29 cellular contexts compared by ENCODE assay signal in the genomic region with DNA sequence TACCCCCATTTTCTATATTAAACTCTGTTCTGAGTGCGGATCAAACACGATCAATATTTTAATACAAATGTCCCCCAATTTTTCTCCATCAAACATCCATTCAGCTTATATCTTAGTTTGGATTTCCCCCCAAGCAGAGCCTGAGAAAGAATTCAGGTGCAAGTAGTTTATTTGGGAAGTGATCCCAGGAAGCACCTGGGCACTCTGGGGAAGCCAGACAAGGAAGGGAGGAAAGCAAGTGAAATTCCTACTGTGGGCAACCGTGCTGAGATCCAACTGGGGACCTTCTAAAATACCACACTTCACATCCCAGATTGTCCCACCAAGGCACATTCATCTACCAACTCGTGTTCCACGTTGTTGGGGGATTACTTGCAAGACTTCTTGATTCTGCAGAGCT.
"Had no signal": no experiment of that assay in that cellular context is flagged by ENCODE, and none has a peak within 500 bp of the region (broad histone marks: within the 10 kb centered on the region; RNA-seq: fewer than 3 reads in every experiment).

No MANE protein-coding gene starts in this region.

- H3K27me3 ChIP-seq: ovary, right lobe of liver, sigmoid colon, stomach, thyroid gland, tibial nerve, upper lobe of left lung, vagina had no signal

- H3K27me3 Mint-ChIP-seq: natural killer cell treated with Interleukin-12 subunit alpha and Interleukin-12 subunit beta and Interleukin-15 and Interleukin-18, amount 100 ng/mL, for 72 hours; progenitor cell of endocrine pancreas; stimulated activated naive B cell treated with anti-CD40 and anti-IgM and Interleukin-4, amounts not matched to agents 10 μg/mL and 1 μg/mL and 100 μg/mL, for 72 hours; stimulated activated naive CD8-positive, alpha-beta T cell treated with anti-CD3 and anti-CD28 coated beads, Interleukin-15, Interleukin-2, amounts not matched to agents 100 ng/mL and 50 ng/mL, for 24 hours had no signal

- H3K36me3 ChIP-seq: ovary, right lobe of liver, sigmoid colon, stomach, thoracic aorta, thyroid gland, tibial nerve, upper lobe of left lung, vagina had no signal

- H3K4me1 ChIP-seq: parathyroid adenoma, psoas muscle, right lobe of liver, stomach, thyroid gland, upper lobe of left lung, vagina had no signal

- H3K9me3 ChIP-seq: ovary, psoas muscle, right lobe of liver, sigmoid colon, stomach, thoracic aorta, thyroid gland, tibial nerve, upper lobe of left lung, vagina had no signal

- H3K4me3 ChIP-seq: ovary, psoas muscle, right lobe of liver, sigmoid colon, stomach, thoracic aorta, thyroid gland, tibial nerve, upper lobe of left lung, vagina had no signal

- ATAC-seq: naive thymus-derived CD8-positive, alpha-beta T cell; natural killer cell treated with Interleukin-12 subunit alpha and Interleukin-12 subunit beta and Interleukin-15 and Interleukin-18, amount 100 ng/mL, for 72 hours; psoas muscle; right cardiac atrium; right lobe of liver; stimulated activated effector memory CD8-positive, alpha-beta T cell treated with anti-CD3 and anti-CD28 coated beads, Interleukin-12 subunit alpha, Interleukin-12 subunit beta, amount 100 ng/mL, for 72 hours; stimulated activated naive B cell treated with anti-CD40 and anti-IgM and Interleukin-4, amounts not matched to agents 10 μg/mL and 1 μg/mL and 100 μg/mL, for 72 hours had no signal

- DNase-seq: naive thymus-derived CD8-positive, alpha-beta T cell; nephron progenitor cell; occipital lobe; ovary; posterior cingulate gyrus; psoas muscle; right cardiac atrium; right lobe of liver; sigmoid colon; small intestine; stimulated activated CD4-positive, alpha-beta T cell treated with anti-CD3 and anti-CD28 coated beads, Interleukin-15, amount 100 ng/mL, for 24 hours; stimulated activated CD4-positive, alpha-beta T cell treated with anti-CD3 and anti-CD28 coated beads, Interleukin-2, amount 100 ng/mL, for 24 hours; stimulated activated CD4-positive, alpha-beta T cell treated with anti-CD3 and anti-CD28 coated beads, Interleukin-2, amount 100 ng/mL, for 48 hours; stimulated activated CD4-positive, alpha-beta T cell treated with anti-CD3 and anti-CD28 coated beads, Interleukin-4, amount 100 ng/mL, for 24 hours; stimulated activated naive B cell treated with anti-CD40 and anti-IgM and Interleukin-4, amounts not matched to agents 10 μg/mL and 1 μg/mL and 100 μg/mL, for 72 hours; stimulated activated naive CD4-positive, alpha-beta T cell treated with Interleukin-2 at 50 U/mL for 16 hours; stomach; thyroid gland; trophoblast cell; upper lobe of left lung had no signal

- H3K4me3 Mint-ChIP-seq: naive thymus-derived CD8-positive, alpha-beta T cell; natural killer cell treated with Interleukin-12 subunit alpha and Interleukin-12 subunit beta and Interleukin-15 and Interleukin-18, amount 100 ng/mL, for 72 hours; nephron progenitor cell; neural crest cell; stimulated activated effector memory CD8-positive, alpha-beta T cell treated with anti-CD3 and anti-CD28 coated beads, Interleukin-12 subunit alpha, Interleukin-12 subunit beta, amount 100 ng/mL, for 72 hours; stimulated activated naive B cell treated with anti-CD40 and anti-IgM and Interleukin-4, amounts not matched to agents 10 μg/mL and 1 μg/mL and 100 μg/mL, for 72 hours; stimulated activated naive CD8-positive, alpha-beta T cell treated with anti-CD3 and anti-CD28 coated beads, Interleukin-15, Interleukin-2, amounts not matched to agents 100 ng/mL and 50 ng/mL, for 24 hours had no signal

- H3K36me3 Mint-ChIP-seq: naive thymus-derived CD8-positive, alpha-beta T cell; stimulated activated effector memory CD8-positive, alpha-beta T cell treated with anti-CD3 and anti-CD28 coated beads, Interleukin-12 subunit alpha, Interleukin-12 subunit beta, amount 100 ng/mL, for 72 hours; stimulated activated naive B cell treated with anti-CD40 and anti-IgM and Interleukin-4, amounts not matched to agents 10 μg/mL and 1 μg/mL and 100 μg/mL, for 72 hours had no signal

- H3K4me1 Mint-ChIP-seq: naive thymus-derived CD8-positive, alpha-beta T cell; stimulated activated effector memory CD8-positive, alpha-beta T cell treated with anti-CD3 and anti-CD28 coated beads, Interleukin-12 subunit alpha, Interleukin-12 subunit beta, amount 100 ng/mL, for 72 hours; stimulated activated naive B cell treated with anti-CD40 and anti-IgM and Interleukin-4, amounts not matched to agents 10 μg/mL and 1 μg/mL and 100 μg/mL, for 72 hours had no signal

- H3K27ac Mint-ChIP-seq: naive thymus-derived CD8-positive, alpha-beta T cell; natural killer cell treated with Interleukin-12 subunit alpha and Interleukin-12 subunit beta and Interleukin-15 and Interleukin-18, amount 100 ng/mL, for 72 hours; nephron progenitor cell; progenitor cell of endocrine pancreas; stimulated activated effector memory CD8-positive, alpha-beta T cell treated with anti-CD3 and anti-CD28 coated beads, Interleukin-12 subunit alpha, Interleukin-12 subunit beta, amount 100 ng/mL, for 72 hours; stimulated activated naive B cell treated with anti-CD40 and anti-IgM and Interleukin-4, amounts not matched to agents 10 μg/mL and 1 μg/mL and 100 μg/mL, for 72 hours; stimulated activated naive CD8-positive, alpha-beta T cell treated with anti-CD3 and anti-CD28 coated beads, Interleukin-15, Interleukin-2, amounts not matched to agents 100 ng/mL and 50 ng/mL, for 24 hours had no signal

- H3K27ac ChIP-seq: ovary, parathyroid adenoma, psoas muscle, right lobe of liver, sigmoid colon, stomach, thoracic aorta, thyroid gland, tibial nerve, upper lobe of left lung, vagina had no signal

- H3K9me3 Mint-ChIP-seq: neural crest cell; stimulated activated naive B cell treated with anti-CD40 and anti-IgM and Interleukin-4, amounts not matched to agents 10 μg/mL and 1 μg/mL and 100 μg/mL, for 72 hours; stimulated activated naive CD8-positive, alpha-beta T cell treated with anti-CD3 and anti-CD28 coated beads, Interleukin-15, Interleukin-2, amounts not matched to agents 100 ng/mL and 50 ng/mL, for 24 hours had no signal
